ENCODE assay signal across 8 cellular contexts in genomic region chr10:68333452-68333851, GRCh38. TPM values are rescaled to one million over a fixed set of nuclear protein-coding genes. Genes with fewer than 3 reads are reported as not detected.
DNase-seq lines count a peak whose midpoint lies in the region; ATAC-seq, FAIRE-seq and TF ChIP-seq lines count a peak whose summit lies in the region.

No MANE protein-coding gene starts in this region.

- ATAC-seq in RWPE2 (ENCODE audit: low read depth) (no peak), psoas muscle (no peak), HG03039 (IDR thresholded peaks at IDR 0.05; ENCODE audit: unreplicated experiment) (no peak), HG02973 (IDR thresholded peaks at IDR 0.05; ENCODE audit: unreplicated experiment) (no peak)

- WGBS in psoas muscle, 3 donors: 1% methylated on average over 6 of the region's 6 CpGs

- H3K4me1 ChIP-seq in RWPE2 (ENCODE audit: insufficient read depth, poor library complexity, severe bottlenecking): peaks cover 25% of the 10 kb centered on the region
- peaks cover 45% of the 10 kb centered on the region for H3K4me1 ChIP-seq in psoas muscle

- FAIRE-seq in G401.6 (lab: Jason Lieb, UNC): peak; percentile 51

- no peak for TF ChIP-seq CTCF in RWPE2 (IDR thresholded peaks at IDR 0.05; ENCODE audit: poor library complexity, severe bottlenecking)
- no peak for TF ChIP-seq CTCF in fibroblast of mammary gland (conservative IDR thresholded peaks at IDR 0.05; ENCODE audit: control insufficient read depth, insufficient read depth, low read depth, low read length)
- TF ChIP-seq CTCF in psoas muscle (IDR thresholded peaks at IDR 0.05): no peak

- intact Hi-C loops in psoas muscle (cut with DNase I): loop anchor here (10.0 kb wide), 1 partner anchor 259 kb away; the partner anchor contains the start of gene HERC4 (in 2 of the 2)

- peak overlapping the region; percentile 69 for H3K4me3 ChIP-seq in RWPE2 (ENCODE audit: severe bottlenecking)
- H3K4me3 ChIP-seq in fibroblast of mammary gland (ENCODE audit: control insufficient read depth, low read depth, low read length): peak overlapping the region; percentile 91
- H3K4me3 ChIP-seq in psoas muscle: peak overlapping the region; percentile 93

- DNase-seq in RWPE2 (ENCODE audit: low spot score) (no peak), fibroblast of mammary gland (ENCODE audit: low read depth) (no peak), psoas muscle (no peak), hippocampal formation (lab: John Stamatoyannopoulos, UW) (no peak)
- DNase-seq in activated CD8-positive, alpha-beta memory T cell treated with anti-CD3 and anti-CD28 coated beads, Interleukin-2, amount 50 U/mL, for 4 hours: no peak

- H3K9me3 ChIP-seq in RWPE2 (ENCODE audit: severe bottlenecking) (no peaks in the 10 kb centered on the region), psoas muscle (no peaks in the 10 kb centered on the region)

- H3K36me3 ChIP-seq in RWPE2 (ENCODE audit: low read depth): peaks cover 50% of the 10 kb centered on the region
- peaks cover 0 to 5% of the 10 kb centered on the region in 2 donors for H3K36me3 ChIP-seq in psoas muscle (ENCODE audit: insufficient read depth in 1 of 2, low read depth in 1 of 2)

- H3K27me3 ChIP-seq in RWPE2 (ENCODE audit: insufficient read depth, poor library complexity, severe bottlenecking) (no peaks in the 10 kb centered on the region), psoas muscle (ENCODE audit: insufficient read depth in 3 of 3, low read length in 2 of 3) (no peaks in the 10 kb centered on the region)

- H3K27ac ChIP-seq in RWPE2 (ENCODE audit: poor library complexity, severe bottlenecking) (peak overlapping the region; percentile 81), psoas muscle (peak overlapping the region; percentile 95)

RNA-seq across cellular contexts. Expression of gene PBLD, which starts 0.7 kb away (rescaled TPM):
- total RNA-seq in psoas muscle: 1 to 10 TPM; 1.8 to 2.9 (median 2.0) TPM
- 1 to 10 TPM in 1 of 3 donors, under 1 TPM in 2; 0.77 to 2.0 (median 0.82) TPM for polyA plus RNA-seq in psoas muscle

RNA-seq across cellular contexts. Expression of gene HNRNPH3, which starts 1.6 kb away (rescaled TPM):
- total RNA-seq in psoas muscle: 100 to 1,000 TPM in 1 of 4 donors, 10 to 100 TPM in 3; 73.1 to 102 (median 88.2) TPM
- 100 to 1,000 TPM; 107 to 180 (median 171) TPM for polyA plus RNA-seq in psoas muscle
